Comparison of ENCODE assay signal across 12 cellular contexts in the genomic region with DNA sequence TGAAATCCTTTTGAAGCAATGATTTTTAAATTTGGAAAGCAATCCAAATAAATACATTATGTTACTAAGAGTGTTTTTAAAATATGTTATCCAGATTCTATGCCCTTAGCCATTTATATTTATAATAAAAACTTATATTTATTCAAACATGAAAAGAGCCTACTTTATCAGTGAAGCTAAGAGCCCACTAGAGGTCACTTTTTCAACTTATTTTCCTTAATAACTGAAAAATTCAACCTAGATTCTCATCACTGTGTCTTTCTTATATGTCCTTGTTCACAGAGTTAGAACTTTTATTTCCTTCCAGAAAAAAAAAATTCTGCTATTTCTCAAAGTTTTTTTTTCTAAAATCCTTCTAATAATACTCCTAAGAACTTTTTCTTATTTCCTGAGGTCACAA. TPM values are rescaled to one million over a fixed set of nuclear protein-coding genes. Genes with fewer than 3 reads are reported as not detected.
A peak's percentile ranks its signal among the peaks of the same experiment; 100 is the strongest.
DNase-seq lines count a peak whose midpoint lies in the region; ATAC-seq and TF ChIP-seq lines count a peak whose summit lies in the region.
"Had no signal": no experiment of that assay in that cellular context is flagged by ENCODE, and none has a peak within 500 bp of the region (broad histone marks: within the 10 kb centered on the region; RNA-seq: fewer than 3 reads in every experiment).

No MANE protein-coding gene starts in this region.

- intact Hi-C loops in Panc1 (cut with micrococcal nuclease; ENCODE audit: unreplicated experiment) = loop anchor here (5.0 kb wide), 2 partner anchors 101 to 116 kb away; a partner anchor contains a TSS

- in situ Hi-C loops in Panc1 (cut with HindIII; ENCODE audit: low pct_unique_long_range_greater_than_20kb, low sequenced_read_pairs) = no loop called here

- no peak overlapping the region for H3K9ac ChIP-seq in fibroblast of lung (ENCODE audit: insufficient read depth, low read length)

- ATAC-seq in Panc1 (no peak), GM21528 (IDR thresholded peaks at IDR 0.05; ENCODE audit: low FRiP score, unreplicated experiment) (no peak)

- H3K27me3 ChIP-seq in Panc1 (ENCODE audit: control insufficient read depth, insufficient read depth, low read length) (no peaks in the 10 kb centered on the region), fibroblast of lung (ENCODE audit: control insufficient read depth, insufficient read depth, low read length) (no peaks in the 10 kb centered on the region)

- no peaks in the 10 kb centered on the region for H4K20me1 ChIP-seq in fibroblast of lung (ENCODE audit: control insufficient read depth, extremely low read depth, insufficient read depth, low read length)

- H3K9me3 ChIP-seq in Panc1 (ENCODE audit: control insufficient read depth, insufficient read depth, low read depth, low read length) = no peaks in the 10 kb centered on the region
- H3K9me3 ChIP-seq in fibroblast of lung (ENCODE audit: control insufficient read depth, insufficient read depth, low read depth, low read length) = no peaks in the 10 kb centered on the region

- H3K4me2 ChIP-seq in fibroblast of lung (ENCODE audit: extremely low read depth, insufficient read depth, low read length) = no peak overlapping the region

- H2AFZ ChIP-seq in fibroblast of lung (ENCODE audit: low read length) = no peak overlapping the region

- DNase-seq in GM10248 (ENCODE audit: extremely low spot score) = no peak
- DNase-seq in Panc1 (ENCODE audit: low read depth, low spot score) = no peak
- peak; percentile 24 to 71 for DNase-seq in fibroblast of lung (ENCODE audit: low read depth in 2 of 2)
- no peak for DNase-seq in GM19238 (ENCODE audit: insufficient read length, low spot score)
- no peak for DNase-seq in NCI-H2196 treated with DMSO at 0.1 percent for 48 hours (lab: John Stamatoyannopoulos, UW; ENCODE audit: unreplicated experiment)
- DNase-seq in inferior parietal cortex (ENCODE audit: extremely low spot score) = no peak
- DNase-seq: activated CD4-positive, alpha-beta T cell treated with anti-CD3 and anti-CD28 coated beads, Interleukin-2, amount 50 U/mL, for 48 hours; DMS153; NCI-H510A treated with DMSO at 0.1 percent for 48 hours; stimulated activated CD4-positive, alpha-beta T cell treated with anti-CD3 and anti-CD28 coated beads, Interleukin-15, amount 100 ng/mL, for 24 hours had no signal

- H3K4me1 ChIP-seq in Panc1 (ENCODE audit: control insufficient read depth, insufficient read depth, low read length) (no peaks in the 10 kb centered on the region), fibroblast of lung (ENCODE audit: control insufficient read depth, extremely low read depth, insufficient read depth, low read length) (peaks cover 3% of the 10 kb centered on the region)

- H3K27ac ChIP-seq in 22Rv1 = no peak overlapping the region
- no peak overlapping the region for H3K27ac ChIP-seq in Panc1 (ENCODE audit: low read length)
- H3K27ac ChIP-seq in fibroblast of lung (ENCODE audit: insufficient read depth, low read length) = no peak overlapping the region

- TF ChIP-seq CTCF in 22Rv1 (IDR thresholded peaks at IDR 0.05) (peak; percentile 55), GM10248 (IDR thresholded peaks at IDR 0.05; ENCODE audit: control extremely low read depth, extremely low read depth, low read depth, missing control alignments) (peak; percentile 20), Panc1 (IDR thresholded peaks at IDR 0.05) (peak; percentile 38; the same call in 1 of the 2 replicates), fibroblast of lung (conservative IDR thresholded peaks at IDR 0.05 in 1 of 2, IDR thresholded peaks at IDR 0.05 in 1 of 2; ENCODE audit: low read depth in 1 of 2, low read length in 2 of 2) (peak in 1 of 2 donors; percentile 46)

- CTCF ChIA-PET in GM10248 (lab: Yijun Ruan, JAX) (interaction anchor here (1.6 to 2.8 kb wide), 4 partner anchors 8 to 1269 kb away, joined by 5 to 9 read pairs (median 7); no protein-coding TSS in a partner anchor), Panc1 (lab: Charles Lee) (interaction anchor here (0.6 kb wide), 1 partner anchor 9 kb away, joined by 5 read pairs; no protein-coding TSS in a partner anchor)

- BruUV-seq in Panc1 (replicated peaks; lab: Mats Ljungman, UMichigan) = no TSS peak

- H3K36me3 ChIP-seq in Panc1 (ENCODE audit: control insufficient read depth, insufficient read depth, low read length) (no peaks in the 10 kb centered on the region), fibroblast of lung (ENCODE audit: control insufficient read depth, insufficient read depth, low read length) (no peaks in the 10 kb centered on the region)

- H3K79me2 ChIP-seq in fibroblast of lung (ENCODE audit: control insufficient read depth, insufficient read depth, low read length) = no peaks in the 10 kb centered on the region

- POLR2A ChIA-PET in GM10248 (lab: Yijun Ruan, JAX) (no interaction called here), Panc1 (lab: Charles Lee) (no interaction called here)

- H3K4me3 ChIP-seq in Panc1 (ENCODE audit: low read depth in 2 of 2, low read length in 2 of 2) = no peak overlapping the region
- no peak overlapping the region for H3K4me3 ChIP-seq in fibroblast of lung (replicated peaks in 1 of 4; ENCODE audit: control extremely low read depth in 1 of 4, insufficient read depth in 1 of 4, low read depth in 3 of 4, low read length in 4 of 4)

RNA-seq across cellular contexts. Expression of a gene that starts 23.9 kb away (rescaled TPM):
- 5.3 TPM for total RNA-seq in Panc1 (2021; ENCODE audit: unreplicated experiment)
- polyA plus RNA-seq in Panc1 (2012; ENCODE audit: insufficient read length) = 3.1 TPM
- total RNA-seq in fibroblast of lung = 2.6 and 8.8 TPM in 2 replicates
- 3.3 and 8.5 TPM in 2 replicates for polyA plus RNA-seq in fibroblast of lung
- polyA plus RNA-seq in fibroblast of lung (2012) = 7.0 and 11.8 TPM in 2 replicates
- 4.7 and 5.3 TPM in 2 replicates for polyA minus RNA-seq in fibroblast of lung (ENCODE audit: low replicate concordance)

RNA-seq across cellular contexts. Expression of a gene that starts 45.3 kb away (rescaled TPM):
- total RNA-seq in Panc1 (2021; ENCODE audit: unreplicated experiment) (1.3 TPM), fibroblast of lung (5.4 and 25.8 TPM in 2 replicates)
- polyA plus RNA-seq in Panc1 (2012; ENCODE audit: insufficient read length) = 0.19 TPM
- 56.4 and 123 TPM in 2 replicates for polyA plus RNA-seq in fibroblast of lung
- polyA plus RNA-seq in fibroblast of lung (2012) = 33.7 and 102 TPM in 2 replicates
- 90.1 and 466 TPM in 2 replicates for polyA minus RNA-seq in fibroblast of lung (ENCODE audit: low replicate concordance)

Comparison
In these comparisons a context has a peak if more than half of its experiments do, and no peak if none do; other contexts are left out.
1. DNase-seq: peak in fibroblast of lung (2 of 2); none in GM10248 (single experiment), Panc1 (single experiment), GM19238 (single experiment), NCI-H2196 treated with DMSO at 0.1 percent for 48 hours (single experiment) and inferior parietal cortex (single experiment).